Comparison of ENCODE assay signal across 1 cellular context in the genomic region with DNA sequence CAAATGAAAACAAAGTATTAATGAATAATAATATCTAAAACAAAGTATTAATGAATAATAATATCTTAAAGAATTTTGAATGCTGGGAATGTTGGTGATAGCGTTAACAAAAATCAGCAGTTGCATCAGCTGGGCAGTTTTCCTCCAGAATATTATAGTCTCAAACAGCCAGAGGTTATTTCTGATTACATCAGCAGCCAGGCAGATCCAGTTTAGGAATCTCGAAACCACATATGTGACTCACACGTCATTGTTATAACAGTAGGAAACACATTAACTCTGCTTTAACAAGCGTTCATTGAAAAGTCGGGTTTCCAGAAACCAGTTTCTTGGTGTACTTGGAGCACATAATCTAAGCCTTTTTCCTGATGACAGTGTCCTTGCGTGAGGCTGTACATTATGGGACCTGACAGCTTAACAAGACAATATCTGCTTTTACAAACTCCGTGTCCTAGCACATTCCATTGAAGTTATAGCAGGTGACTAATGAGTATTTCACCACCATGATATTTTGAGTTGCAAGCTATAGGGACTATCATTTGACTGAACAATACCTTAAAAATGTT.
TF ChIP-seq lines count a peak whose summit lies in the region.

No MANE protein-coding gene starts in this region.

TF ChIP-seq in SK-N-SH treated with all-trans-retinoic acid at 6 μM for 48 hours, 23 proteins besides CTCF, POLR2A, EP300 and RAD21 (continued from another document):
- TF ChIP-seq TSHZ2 (CRISPR knock-in tag; IDR thresholded peaks at IDR 0.05) (no peak), ARNTL (CRISPR knock-in tag; IDR thresholded peaks at IDR 0.05; ENCODE audit: borderline replicate concordance, low read depth) (no peak), ZC3H10 (CRISPR knock-in tag; IDR thresholded peaks at IDR 0.05) (no peak)
